ENCODE assay signal across 8 cellular contexts in genomic region chr13:45333973-45334922, GRCh38. TPM values are rescaled to one million over a fixed set of nuclear protein-coding genes. Genes with fewer than 3 reads are reported as not detected.
A peak's percentile ranks its signal among the peaks of the same experiment; 100 is the strongest.
DNase-seq lines count a peak whose midpoint lies in the region; ATAC-seq and TF ChIP-seq lines count a peak whose summit lies in the region.

No MANE protein-coding gene starts in this region.

- POLR2A ChIA-PET in activated CD4-positive, alpha-beta T cell treated with anti-CD3 and anti-CD28 coated beads for 36 hours (lab: Charles Lee), result interaction anchor here (1.1 kb wide), 1 partner anchor 835 kb away, joined by 3 read pairs; no protein-coding TSS in a partner anchor

- H3K4me3 ChIP-seq in fibroblast of pulmonary artery (replicated peaks; ENCODE audit: low read depth, low read length), result no peak overlapping the region
- H3K4me3 ChIP-seq in suprapubic skin, result no peak overlapping the region

- H3K27ac ChIP-seq in suprapubic skin, result no peak overlapping the region

- H3K27ac Mint-ChIP-seq in activated CD4-positive, alpha-beta T cell treated with anti-CD3 and anti-CD28 coated beads for 36 hours, result peak overlapping the region; percentile 89

- H3K9me3 ChIP-seq in suprapubic skin, result no peaks in the 10 kb centered on the region

- peak overlapping the region; percentile 38 for H3K4me3 Mint-ChIP-seq in activated CD4-positive, alpha-beta T cell treated with anti-CD3 and anti-CD28 coated beads for 36 hours

- no peaks in the 10 kb centered on the region for H3K27me3 ChIP-seq in suprapubic skin

- TF ChIP-seq POLR2A in suprapubic skin (IDR thresholded peaks at IDR 0.05), result no peak

- ATAC-seq in activated CD4-positive, alpha-beta T cell treated with anti-CD3 and anti-CD28 coated beads for 36 hours, result peak; percentile 45

- intact Hi-C loops in activated CD4-positive, alpha-beta T cell treated with anti-CD3 and anti-CD28 coated beads for 36 hours (cut with DNase I, micrococcal nuclease), result loop anchor here in 1 of 2 experiments (10.0 kb wide), 1 partner anchor 841 kb away; no protein-coding TSS in a partner anchor

- no peaks in the 10 kb centered on the region for H3K9me3 Mint-ChIP-seq in activated CD4-positive, alpha-beta T cell treated with anti-CD3 and anti-CD28 coated beads for 36 hours (ENCODE audit: low read depth)

- H3K4me1 ChIP-seq in suprapubic skin, result peaks cover 63% of the 10 kb centered on the region

- 74% methylated on average over 7 of the region's 7 CpGs for WGBS in suprapubic skin

- DNase-seq in stimulated activated naive CD4-positive, alpha-beta T cell (lab: John Stamatoyannopoulos, UW), result peak in 4 of 6 experiments; percentile 17 to 62 (median 47)
- no peak for DNase-seq in stimulated activated naive CD4-positive, alpha-beta T cell treated with Interleukin-2 at 50 U/mL for 16 hours (lab: John Stamatoyannopoulos, UW)
- peak; percentile 56 for DNase-seq in activated CD4-positive, alpha-beta T cell treated with anti-CD3 and anti-CD28 coated beads for 36 hours
- DNase-seq in fibroblast of pulmonary artery (ENCODE audit: low read depth), result peak; percentile 66
- DNase-seq in GM20000 (ENCODE audit: low spot score), result no peak
- DNase-seq in C1 segment of cervical spinal cord (lab: John Stamatoyannopoulos, UW), result no peak
- no peak for DNase-seq in suprapubic skin (ENCODE audit: low spot score in 2 of 2)
- no peak for DNase-seq in NCI-H226

- peaks cover 46% of the 10 kb centered on the region for H3K36me3 ChIP-seq in suprapubic skin

- H3K36me3 Mint-ChIP-seq in activated CD4-positive, alpha-beta T cell treated with anti-CD3 and anti-CD28 coated beads for 36 hours (ENCODE audit: low read depth), result peaks cover 55% of the 10 kb centered on the region

- TF ChIP-seq EP300 in suprapubic skin (IDR thresholded peaks at IDR 0.05), result no peak

- H3K27me3 Mint-ChIP-seq in activated CD4-positive, alpha-beta T cell treated with anti-CD3 and anti-CD28 coated beads for 36 hours, result no peaks in the 10 kb centered on the region

- TF ChIP-seq CTCF in fibroblast of pulmonary artery (IDR thresholded peaks at IDR 0.05; ENCODE audit: low read length, missing control alignments), result no peak
- TF ChIP-seq CTCF in GM20000 (IDR thresholded peaks at IDR 0.05; ENCODE audit: extremely low read depth, missing control alignments), result no peak
- no peak for TF ChIP-seq CTCF in suprapubic skin (IDR thresholded peaks at IDR 0.05)

- CTCF ChIA-PET in activated CD4-positive, alpha-beta T cell treated with anti-CD3 and anti-CD28 coated beads for 36 hours (lab: Charles Lee), result interaction anchor here (1.4 kb wide), 1 partner anchor 54 kb away, joined by 4 read pairs; no protein-coding TSS in a partner anchor

- H3K4me1 Mint-ChIP-seq in activated CD4-positive, alpha-beta T cell treated with anti-CD3 and anti-CD28 coated beads for 36 hours, result peaks cover 93% of the 10 kb centered on the region

RNA-seq across cellular contexts. Expression of gene TPT1, which starts 6.7 kb away (rescaled TPM):
- total RNA-seq in activated CD4-positive, alpha-beta T cell treated with anti-CD3 and anti-CD28 coated beads for 36 hours, result 1,000 to 10,000 TPM; 3,408 to 3,964 TPM
- total RNA-seq in suprapubic skin, result 1,000 to 10,000 TPM; 1,947 to 2,729 (median 2,521) TPM

Comparison
In these comparisons a context has a peak if more than half of its experiments do, and no peak if none do; other contexts are left out.
1. DNase-seq: peak in stimulated activated naive CD4-positive, alpha-beta T cell (4 of 6), activated CD4-positive, alpha-beta T cell treated with anti-CD3 and anti-CD28 coated beads for 36 hours (single experiment) and fibroblast of pulmonary artery (single experiment); none in stimulated activated naive CD4-positive, alpha-beta T cell treated with Interleukin-2 at 50 U/mL for 16 hours (single experiment), GM20000 (single experiment), C1 segment of cervical spinal cord (0 of 14), suprapubic skin (0 of 2) and NCI-H226 (single experiment).